In genomic region chr5:91379602-91380490, GRCh38 we compare ENCODE assay signal across 1 cellular context.
TF ChIP-seq lines count a peak whose summit lies in the region.

No MANE protein-coding gene starts in this region.

TF ChIP-seq in HepG2, 621 proteins besides CTCF, POLR2A, EP300 and RAD21 (continued from another document and continues in another):
- TF ChIP-seq USF2 (IDR thresholded peaks at IDR 0.05; ENCODE audit: low read depth, low read length) (no peak), USF2 (CRISPR knock-in tag; IDR thresholded peaks at IDR 0.05; ENCODE audit: borderline replicate concordance) (no peak), MAFG (CRISPR knock-in tag; IDR thresholded peaks at IDR 0.05) (peak; percentile 93), ZFP37 (CRISPR knock-in tag; IDR thresholded peaks at IDR 0.05; ENCODE audit: borderline replicate concordance) (no peak), DNMT3B (CRISPR knock-in tag; conservative IDR thresholded peaks at IDR 0.05) (no peak), ZFX (CRISPR knock-in tag; IDR thresholded peaks at IDR 0.05; ENCODE audit: low read depth) (0 out of 2 replicates have a peak, but pooled peaks have one; percentile 5), FOXM1 (CRISPR knock-in tag; IDR thresholded peaks at IDR 0.05) (no peak), POLR2G (IDR thresholded peaks at IDR 0.05; ENCODE audit: low read depth, low read length) (peak; percentile 75), DMAP1 (CRISPR knock-in tag; IDR thresholded peaks at IDR 0.05) (peak; percentile 51; the same call in 1 of the 2 replicates), ZMAT5 (CRISPR knock-in tag; IDR thresholded peaks at IDR 0.05; ENCODE audit: borderline replicate concordance, low read depth) (no peak), ARID4A (CRISPR knock-in tag; IDR thresholded peaks at IDR 0.05; ENCODE audit: borderline replicate concordance) (peak; percentile 72; the same call in 1 of the 2 replicates), HMG20A (CRISPR knock-in tag; IDR thresholded peaks at IDR 0.05; ENCODE audit: borderline replicate concordance) (no peak), IKZF4 (CRISPR knock-in tag; IDR thresholded peaks at IDR 0.05; ENCODE audit: borderline replicate concordance, low read depth, not compliant biosample characterization) (no peak), STAT6 (CRISPR knock-in tag; IDR thresholded peaks at IDR 0.05; ENCODE audit: borderline replicate concordance) (no peak), ZNF609 (CRISPR knock-in tag; IDR thresholded peaks at IDR 0.05; ENCODE audit: borderline replicate concordance) (no peak), NFATC3 (CRISPR knock-in tag; IDR thresholded peaks at IDR 0.05) (no peak), HOXA9 (CRISPR knock-in tag; IDR thresholded peaks at IDR 0.05; ENCODE audit: borderline replicate concordance) (no peak), ZNF274 (CRISPR knock-in tag; IDR thresholded peaks at IDR 0.05) (no peak), ZBTB25 (CRISPR knock-in tag; IDR thresholded peaks at IDR 0.05) (0 out of 2 replicates have a peak, but pooled peaks have one; percentile 35), GZF1 (CRISPR knock-in tag; IDR thresholded peaks at IDR 0.05) (no peak), ZNF589 (CRISPR knock-in tag; conservative IDR thresholded peaks at IDR 0.05) (no peak), SOX6 (IDR thresholded peaks at IDR 0.05) (no peak), SOX6 (CRISPR knock-in tag; IDR thresholded peaks at IDR 0.05) (0 out of 2 replicates have a peak, but pooled peaks have one; percentile 4), YEATS2 (CRISPR knock-in tag; IDR thresholded peaks at IDR 0.05; ENCODE audit: borderline replicate concordance) (no peak), MATR3 (CRISPR knock-in tag; IDR thresholded peaks at IDR 0.05) (no peak), SRF (IDR thresholded peaks at IDR 0.05; ENCODE audit: low read depth, low read length) (no peak), DR1 (CRISPR knock-in tag; IDR thresholded peaks at IDR 0.05) (no peak), ZNF230 (CRISPR knock-in tag; IDR thresholded peaks at IDR 0.05) (no peak), ONECUT2 (CRISPR knock-in tag; IDR thresholded peaks at IDR 0.05) (no peak), ZNF331 (CRISPR knock-in tag; IDR thresholded peaks at IDR 0.05) (peak; percentile 20; the same call in 1 of the 2 replicates), PRDM4 (CRISPR knock-in tag; IDR thresholded peaks at IDR 0.05; ENCODE audit: borderline replicate concordance) (no peak), ZNF30 (CRISPR knock-in tag; IDR thresholded peaks at IDR 0.05) (no peak), NFAT5 (CRISPR knock-in tag; IDR thresholded peaks at IDR 0.05) (no peak), SRSF4 (IDR thresholded peaks at IDR 0.05; ENCODE audit: low read depth, low read length, poor library complexity, severe bottlenecking) (no peak), NCOA5 (CRISPR knock-in tag; IDR thresholded peaks at IDR 0.05) (no peak)
